ENCODE assay signal across 13 cellular contexts in the genomic region with DNA sequence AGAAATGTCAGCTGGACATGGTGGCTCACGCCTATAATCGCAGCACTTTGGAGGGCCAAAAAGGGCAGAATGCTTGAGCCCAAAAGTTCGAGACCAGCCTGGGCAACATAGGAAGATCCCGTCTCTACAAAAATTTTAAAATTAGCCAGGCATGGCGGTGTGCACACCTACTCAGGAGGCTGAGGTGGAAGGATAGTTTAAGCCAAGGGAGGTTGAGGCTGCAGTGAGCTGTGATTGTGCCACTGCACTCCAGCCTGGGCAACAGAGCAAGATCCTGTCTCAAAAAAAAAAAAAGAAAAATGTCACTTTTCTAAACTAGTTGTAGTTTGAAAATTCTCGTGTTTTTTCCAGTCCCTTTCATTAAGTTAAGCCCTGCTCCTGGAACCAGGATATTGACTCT. TPM values are rescaled to one million over a fixed set of nuclear protein-coding genes. Genes with fewer than 3 reads are reported as not detected.
A peak's percentile ranks its signal among the peaks of the same experiment; 100 is the strongest.
DNase-seq lines count a peak whose midpoint lies in the region; ATAC-seq and TF ChIP-seq lines count a peak whose summit lies in the region.
"Had no signal": no experiment of that assay in that cellular context is flagged by ENCODE, and none has a peak within 500 bp of the region (broad histone marks: within the 10 kb centered on the region; RNA-seq: fewer than 3 reads in every experiment).

No MANE protein-coding gene starts in this region.

- no peaks in the 10 kb centered on the region for H3K27me3 ChIP-seq in Karpas-422 (ENCODE audit: low read length)
- no peaks in the 10 kb centered on the region for H3K27me3 ChIP-seq in endodermal cell (ENCODE audit: control insufficient read depth, insufficient read depth, low read length, poor library complexity, severe bottlenecking)
- H3K27me3 ChIP-seq in sigmoid colon = no peaks in the 10 kb centered on the region
- H3K27me3 ChIP-seq in lower lobe of right lung (ENCODE audit: low read depth) = no peaks in the 10 kb centered on the region
- H3K27me3 ChIP-seq: SJSA1 had no signal

- TF ChIP-seq EP300 in sigmoid colon (IDR thresholded peaks at IDR 0.05) = no peak

- no peaks in the 10 kb centered on the region for H3K9me3 ChIP-seq in Karpas-422 (ENCODE audit: low read length)
- H3K9me3 ChIP-seq in endodermal cell (ENCODE audit: control insufficient read depth, low read length) = no peaks in the 10 kb centered on the region
- no peaks in the 10 kb centered on the region for H3K9me3 ChIP-seq in sigmoid colon
- no peaks in the 10 kb centered on the region for H3K9me3 ChIP-seq in lower lobe of right lung
- H3K9me3 ChIP-seq: SJSA1 had no signal

- H3K27ac Mint-ChIP-seq in endodermal cell = peak overlapping the region; percentile 69
- H3K27ac Mint-ChIP-seq: CD8-positive, alpha-beta memory T cell had no signal

- H3K4me1 ChIP-seq in Karpas-422 (ENCODE audit: low read length) = peaks cover 49% of the 10 kb centered on the region
- H3K4me1 ChIP-seq in endodermal cell (ENCODE audit: control insufficient read depth, insufficient read depth, low read length) = no peaks in the 10 kb centered on the region
- peaks cover 0 to 22% (median 12%) of the 10 kb centered on the region in 4 donors for H3K4me1 ChIP-seq in sigmoid colon
- peaks cover 8% of the 10 kb centered on the region for H3K4me1 ChIP-seq in lower lobe of right lung
- H3K4me1 ChIP-seq: SJSA1 had no signal

- peaks cover 6% of the 10 kb centered on the region for H3K4me1 Mint-ChIP-seq in endodermal cell

- no peak for TF ChIP-seq POLR2A in sigmoid colon (IDR thresholded peaks at IDR 0.05)

- peaks cover 98% of the 10 kb centered on the region for H3K79me2 ChIP-seq in Karpas-422 (ENCODE audit: low read length)

- H3K36me3 ChIP-seq in Karpas-422 (ENCODE audit: insufficient read depth, low read length) (no peaks in the 10 kb centered on the region; the same call in 1 of the 2 replicates), endodermal cell (ENCODE audit: control insufficient read depth, insufficient read depth, low read length) (no peaks in the 10 kb centered on the region), sigmoid colon (no peaks in the 10 kb centered on the region), lower lobe of right lung (no peaks in the 10 kb centered on the region)
- H3K36me3 ChIP-seq: SJSA1 had no signal

- DNase-seq in Karpas-422 (no peak), endodermal cell (no peak), sigmoid colon (peak; percentile 8), HuH-7 (ENCODE audit: low spot score) (no peak), nucleus accumbens (lab: John Stamatoyannopoulos, UW) (no peak), NCI-H748 (lab: John Stamatoyannopoulos, UW; ENCODE audit: unreplicated experiment) (no peak), lower lobe of right lung (no peak)
- DNase-seq: ACHN; CD8-positive, alpha-beta memory T cell; DMS 273 treated with DMSO at 0.1 percent for 48 hours; NCI-H187 treated with DMSO at 0.1 percent for 48 hours had no signal

- H3K27ac ChIP-seq in C4-2B = peak overlapping the region; percentile 46
- H3K27ac ChIP-seq in Karpas-422 (ENCODE audit: low read length) = peak overlapping the region; percentile 22; the same call in 1 of the 2 replicates
- H3K27ac ChIP-seq in endodermal cell (ENCODE audit: low read depth, low read length) = no peak overlapping the region
- no peak overlapping the region for H3K27ac ChIP-seq in sigmoid colon
- no peak overlapping the region for H3K27ac ChIP-seq in lower lobe of right lung
- H3K27ac ChIP-seq: SJSA1 had no signal

- no peak overlapping the region for H3K4me3 ChIP-seq in Karpas-422 (ENCODE audit: low read length)
- no peak overlapping the region for H3K4me3 ChIP-seq in endodermal cell (ENCODE audit: low read length)
- H3K4me3 ChIP-seq in sigmoid colon = no peak overlapping the region
- no peak overlapping the region for H3K4me3 ChIP-seq in lower lobe of right lung
- H3K4me3 ChIP-seq: SJSA1 had no signal

- no peaks in the 10 kb centered on the region for H3K9me2 ChIP-seq in Karpas-422 (replicated peaks; ENCODE audit: insufficient read depth, low read length)

- H4K20me1 ChIP-seq in Karpas-422 (ENCODE audit: insufficient read depth, low read depth, low read length) = peaks cover 21% of the 10 kb centered on the region

- WGBS in endodermal cell (ENCODE audit: insufficient coverage in 1 of 2, insufficient read length in 1 of 2), 2 experiments = 91 to 95% methylated on average over 5 to 6 of the region's 6 CpGs
- WGBS in sigmoid colon, 2 donors = 74 to 87% methylated on average over 6 of the region's 6 CpGs

- no peaks in the 10 kb centered on the region for H3K9me3 Mint-ChIP-seq in endodermal cell
- H3K9me3 Mint-ChIP-seq: CD8-positive, alpha-beta memory T cell had no signal

- no peak for ATAC-seq in lower lobe of right lung

- intact Hi-C loops in sigmoid colon (cut with DNase I) = no loop called here
- intact Hi-C loops in lower lobe of right lung (cut with DNase I) = no loop called here

- H3K27me3 Mint-ChIP-seq in endodermal cell (ENCODE audit: insufficient read depth) = no peaks in the 10 kb centered on the region
- H3K27me3 Mint-ChIP-seq: CD8-positive, alpha-beta memory T cell had no signal

- H3K4me3 Mint-ChIP-seq in endodermal cell = no peak overlapping the region
- H3K4me3 Mint-ChIP-seq: CD8-positive, alpha-beta memory T cell had no signal

- TF ChIP-seq CTCF in C4-2B (conservative IDR thresholded peaks at IDR 0.05) (no peak), endodermal cell (conservative IDR thresholded peaks at IDR 0.05) (no peak), sigmoid colon (IDR thresholded peaks at IDR 0.05) (no peak), lower lobe of right lung (IDR thresholded peaks at IDR 0.05) (no peak)

- H3K4me2 ChIP-seq in Karpas-422 (ENCODE audit: low read depth, low read length, poor library complexity, severe bottlenecking) = no peak overlapping the region

- H3K9ac ChIP-seq in Karpas-422 (ENCODE audit: low read length) (no peak overlapping the region), endodermal cell (ENCODE audit: extremely low read depth, low read length, poor library complexity, severe bottlenecking) (no peak overlapping the region)

- H2AFZ ChIP-seq in Karpas-422 (ENCODE audit: low read length) = no peak overlapping the region

- H3K36me3 Mint-ChIP-seq in endodermal cell (ENCODE audit: low read depth) = peaks cover 2% of the 10 kb centered on the region

RNA-seq across cellular contexts. Expression of a gene that starts 9.1 kb away (rescaled TPM):
- total RNA-seq in Karpas-422 (2014; rRNA removed; shearing (Covaris generic); ENCODE audit: low replicate concordance) = 52.0 and 77.7 TPM in 2 replicates
- total RNA-seq in endodermal cell (100 to 1,000 TPM in 1 of 2 donors, 10 to 100 TPM in 1; 96.6 to 116 TPM), sigmoid colon (10 to 100 TPM; 33.9 to 71.2 (median 36.4) TPM), lower lobe of right lung (72.3 TPM)
- 119 TPM for polyA plus RNA-seq in endodermal cell (2013, experiment 1 of 2)
- 110 TPM for polyA plus RNA-seq in endodermal cell (2013, experiment 2 of 2)
- polyA plus RNA-seq in sigmoid colon = 100 to 1,000 TPM in 1 of 3 donors, 10 to 100 TPM in 2; 21.0 to 105 (median 28.9) TPM

Comparison
In these comparisons a context has a peak if more than half of its experiments do, and no peak if none do; other contexts are left out.
1. H3K27ac ChIP-seq: peak in C4-2B (single experiment) and Karpas-422 (single experiment); none in endodermal cell (single experiment), sigmoid colon (0 of 4) and lower lobe of right lung (single experiment).